In the genomic region with DNA sequence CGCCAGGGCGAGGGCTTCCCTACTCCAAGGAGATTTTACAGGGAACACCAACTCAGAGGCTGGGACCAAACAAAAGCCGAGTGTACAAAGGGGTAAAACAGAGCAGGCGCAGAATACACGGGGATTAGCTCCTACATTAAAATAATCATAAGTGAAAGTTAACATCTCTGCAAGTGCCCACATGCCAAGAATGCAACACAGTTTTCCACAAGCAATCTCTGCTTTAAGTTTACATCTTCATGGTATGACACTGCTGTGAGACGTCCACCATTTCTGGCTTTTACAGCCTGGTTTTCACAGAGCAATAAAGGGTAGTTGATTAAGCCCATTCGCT, we compare ENCODE assay signal across 10 cellular contexts. TPM values are rescaled to one million over a fixed set of nuclear protein-coding genes. Genes with fewer than 3 reads are reported as not detected.
DNase-seq lines count a peak whose midpoint lies in the region; ATAC-seq, FAIRE-seq and TF ChIP-seq lines count a peak whose summit lies in the region.
"Had no signal": no experiment of that assay in that cellular context is flagged by ENCODE, and none has a peak within 500 bp of the region (broad histone marks: within the 10 kb centered on the region; RNA-seq: fewer than 3 reads in every experiment).

No MANE protein-coding gene starts in this region.

- H3K27me3 ChIP-seq in ascending aorta (no peaks in the 10 kb centered on the region), iPS-18a (ENCODE audit: control insufficient read depth, insufficient read depth, low read length) (peaks cover 18% of the 10 kb centered on the region), smooth muscle cell (ENCODE audit: low read depth) (no peaks in the 10 kb centered on the region)

- FAIRE-seq in D721Med (lab: Jason Lieb, UNC), result no peak
- FAIRE-seq: GM12892 had no signal

- H3K79me2 ChIP-seq in smooth muscle cell (ENCODE audit: low read depth), result peaks cover 30% of the 10 kb centered on the region

- H3K9me3 ChIP-seq in ascending aorta (no peaks in the 10 kb centered on the region), iPS-18a (ENCODE audit: control insufficient read depth, low read depth, low read length) (no peaks in the 10 kb centered on the region), smooth muscle cell (replicated peaks; ENCODE audit: low read depth) (no peaks in the 10 kb centered on the region)

- WGBS in smooth muscle cell (ENCODE audit: low lambda C conversion rate), result 10% methylated on average over 7 of the region's 7 CpGs

- H3K4me1 ChIP-seq in ascending aorta, result peaks cover 0 to 4% of the 10 kb centered on the region in 2 donors
- peaks cover 20% of the 10 kb centered on the region for H3K4me1 ChIP-seq in iPS-18a (ENCODE audit: control insufficient read depth, low read depth, low read length)
- peaks cover 30% of the 10 kb centered on the region for H3K4me1 ChIP-seq in smooth muscle cell (ENCODE audit: low read depth)

- H3K9ac ChIP-seq in iPS-18a (ENCODE audit: low read length) (peak overlapping the region; percentile 52), smooth muscle cell (ENCODE audit: low read depth) (peak overlapping the region; percentile 89)

- ATAC-seq in GM21423 (IDR thresholded peaks at IDR 0.05; ENCODE audit: unreplicated experiment) (no peak), GM21737 (IDR thresholded peaks at IDR 0.05; ENCODE audit: unreplicated experiment) (no peak)

- DNase-seq in HFF-Myc (ENCODE audit: extremely low read depth, low read depth), result no peak
- DNase-seq in ascending aorta (ENCODE audit: low spot score in 2 of 2), result no peak
- DNase-seq in smooth muscle cell (lab: John Stamatoyannopoulos, UW; ENCODE audit: unreplicated experiment), result no peak
- DNase-seq in activated T-cell treated with anti-CD3 and anti-CD28 coated beads, Interleukin-2, amount 50 U/mL, for 1 hour, result no peak
- no peak for DNase-seq in D721Med (ENCODE audit: insufficient read length, low spot score)
- DNase-seq: stimulated activated naive CD4-positive, alpha-beta T cell treated with Interleukin-2 at 50 U/mL for 16 hours had no signal

- intact Hi-C loops in ascending aorta (cut with DNase I), result loop anchor here (2.0 kb wide), 4 partner anchors 55 to 235 kb away; a partner anchor contains a TSS

- TF ChIP-seq CTCF in HFF-Myc (IDR thresholded peaks at IDR 0.05; ENCODE audit: low read depth, low read length, missing control alignments), result no peak
- no peak for TF ChIP-seq CTCF in ascending aorta (IDR thresholded peaks at IDR 0.05)
- TF ChIP-seq CTCF in smooth muscle cell (IDR thresholded peaks at IDR 0.05; ENCODE audit: borderline replicate concordance, insufficient read depth, poor library complexity, severe bottlenecking), result peak; percentile 0
- TF ChIP-seq CTCF in D721Med (IDR thresholded peaks at IDR 0.05; ENCODE audit: insufficient read depth, missing control alignments), result no peak

- H2AFZ ChIP-seq in smooth muscle cell (ENCODE audit: low read depth), result peak overlapping the region; percentile 61

- H3K36me3 ChIP-seq in ascending aorta, result no peaks in the 10 kb centered on the region
- no peaks in the 10 kb centered on the region for H3K36me3 ChIP-seq in iPS-18a (ENCODE audit: control insufficient read depth, low read depth, low read length)
- no peaks in the 10 kb centered on the region for H3K36me3 ChIP-seq in smooth muscle cell (ENCODE audit: low read depth)

- H4K20me1 ChIP-seq in smooth muscle cell (ENCODE audit: low read depth), result peaks cover 14% of the 10 kb centered on the region

- H3K27ac ChIP-seq in ascending aorta, result peak overlapping the region; percentile 90 to 91
- no peak overlapping the region for H3K27ac ChIP-seq in iPS-18a (ENCODE audit: low read length)
- H3K27ac ChIP-seq in smooth muscle cell (ENCODE audit: low read depth), result peak overlapping the region; percentile 91

- H3K4me2 ChIP-seq in smooth muscle cell, result peak overlapping the region; percentile 87

- H3F3A ChIP-seq in smooth muscle cell (ENCODE audit: low read depth), result peaks cover 30% of the 10 kb centered on the region

- peak overlapping the region; percentile 70 for H3K4me3 ChIP-seq in HFF-Myc (replicated peaks; ENCODE audit: low read depth, low read length)
- H3K4me3 ChIP-seq in ascending aorta, result peak overlapping the region; percentile 65 to 89
- H3K4me3 ChIP-seq in iPS-18a (ENCODE audit: low read length), result peak overlapping the region; percentile 91
- peak overlapping the region; percentile 73 for H3K4me3 ChIP-seq in smooth muscle cell

RNA-seq across cellular contexts. Expression of a gene that starts 0.5 kb away (rescaled TPM):
- total RNA-seq in ascending aorta, result 138 TPM
- 49.1 and 54.1 TPM in 2 replicates for total RNA-seq in smooth muscle cell
- polyA plus RNA-seq in smooth muscle cell, result 11.4 and 14.3 TPM in 2 replicates
